ENCODE assay signal across 8 cellular contexts in the genomic region with DNA sequence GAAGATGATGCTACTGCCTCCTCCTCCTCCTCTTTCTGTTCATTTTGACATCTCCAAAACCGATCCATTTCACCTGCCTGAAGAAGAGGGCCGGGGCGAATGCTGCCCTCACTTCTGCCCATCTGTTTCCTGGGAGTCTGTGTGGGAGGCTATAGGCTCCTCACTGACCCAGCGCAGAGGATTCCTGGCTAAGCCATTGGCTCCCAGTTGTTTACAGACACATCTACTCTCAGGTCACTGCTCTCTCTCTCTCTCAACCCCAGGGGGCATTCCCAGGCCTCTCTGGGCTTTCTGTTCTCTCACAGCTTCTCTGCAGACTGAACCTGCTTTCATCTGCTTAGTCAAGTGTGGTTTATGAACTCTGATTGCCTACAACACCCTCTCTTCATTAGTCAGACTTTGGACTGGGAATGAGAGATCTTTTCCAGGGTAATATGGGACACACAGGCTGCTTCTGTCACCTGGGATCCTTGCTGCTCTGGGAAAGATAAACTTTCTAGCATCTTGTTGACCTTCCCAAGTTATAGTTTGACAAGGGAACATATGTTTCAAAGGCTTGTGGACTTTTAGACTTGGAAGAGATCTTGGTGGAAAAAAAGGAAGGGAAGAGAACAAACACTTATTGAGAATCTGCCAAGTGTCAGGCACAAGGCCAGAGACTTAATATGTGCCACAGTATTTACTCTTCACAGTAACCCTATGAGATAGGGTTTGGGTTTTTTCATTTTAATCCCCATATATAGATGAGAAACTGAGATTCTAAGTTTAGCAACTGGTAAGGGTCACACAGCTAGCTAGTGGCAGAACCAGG. TPM values are rescaled to one million over a fixed set of nuclear protein-coding genes. Genes with fewer than 3 reads are reported as not detected.
A peak's percentile ranks its signal among the peaks of the same experiment; 100 is the strongest.
DNase-seq lines count a peak whose midpoint lies in the region; ATAC-seq, FAIRE-seq and TF ChIP-seq lines count a peak whose summit lies in the region.

No MANE protein-coding gene starts in this region.

- H2AFZ ChIP-seq in KMS-11 (ENCODE audit: low read depth) (peak overlapping the region; percentile 2; the same call in 1 of the 2 replicates), smooth muscle cell (ENCODE audit: low read depth) (no peak overlapping the region)

- TF ChIP-seq CTCF in KMS-11 (conservative IDR thresholded peaks at IDR 0.05; ENCODE audit: low read depth, low read length) (no peak), fibroblast of mammary gland (conservative IDR thresholded peaks at IDR 0.05; ENCODE audit: control insufficient read depth, insufficient read depth, low read depth, low read length) (no peak), smooth muscle cell (IDR thresholded peaks at IDR 0.05; ENCODE audit: borderline replicate concordance, insufficient read depth, poor library complexity, severe bottlenecking) (no peak)

- H3K27ac ChIP-seq in KMS-11: peak overlapping the region; percentile 12
- peak overlapping the region; percentile 77 for H3K27ac ChIP-seq in smooth muscle cell (ENCODE audit: low read depth)

- H4K20me1 ChIP-seq in KMS-11 (ENCODE audit: insufficient read depth) (no peaks in the 10 kb centered on the region), smooth muscle cell (ENCODE audit: low read depth) (no peaks in the 10 kb centered on the region)

- H3K9ac ChIP-seq in KMS-11 (no peak overlapping the region), smooth muscle cell (ENCODE audit: low read depth) (no peak overlapping the region)

- FAIRE-seq in GM12891 (lab: Jason Lieb, UNC): no peak

- H3K27me3 ChIP-seq in KMS-11 (ENCODE audit: insufficient read depth, low read depth) (no peaks in the 10 kb centered on the region), smooth muscle cell (ENCODE audit: low read depth) (no peaks in the 10 kb centered on the region)

- 56% methylated on average over 4 of the region's 4 CpGs for WGBS in smooth muscle cell (ENCODE audit: low lambda C conversion rate)

- H3K4me2 ChIP-seq in KMS-11: peak overlapping the region; percentile 27; the same call in 1 of the 2 replicates
- H3K4me2 ChIP-seq in smooth muscle cell: no peak overlapping the region

- ATAC-seq in GM21737 (IDR thresholded peaks at IDR 0.05; ENCODE audit: unreplicated experiment): peak; percentile 57

- TF ChIP-seq POLR2A in GM12891 (IDR thresholded peaks at IDR 0.05; ENCODE audit: low read depth, low read length): peak; percentile 42

- DNase-seq in GM12891 (ENCODE audit: insufficient read length, low spot score) (no peak), fibroblast of mammary gland (ENCODE audit: low read depth) (peak; percentile 88), smooth muscle cell (lab: John Stamatoyannopoulos, UW; ENCODE audit: unreplicated experiment) (no peak), NOMO-1 treated with dmso at 0.1 percent for 144 hours (lab: John Stamatoyannopoulos, UW; ENCODE audit: unreplicated experiment) (no peak), AML-193 (lab: John Stamatoyannopoulos, UW) (no peak)
- peak; percentile 51 to 53 for DNase-seq in activated CD4-positive, alpha-beta T cell treated with anti-CD3 and anti-CD28 coated beads, Interleukin-2, amount 50 U/mL, for 4 hours

- no peaks in the 10 kb centered on the region for H3K9me3 ChIP-seq in smooth muscle cell (replicated peaks; ENCODE audit: low read depth)

- H3F3A ChIP-seq in smooth muscle cell (ENCODE audit: low read depth): peaks cover 9% of the 10 kb centered on the region

- H3K79me2 ChIP-seq in KMS-11 (ENCODE audit: insufficient read depth, low read depth) (no peaks in the 10 kb centered on the region), smooth muscle cell (ENCODE audit: low read depth) (no peaks in the 10 kb centered on the region)

- H3K4me3 ChIP-seq in KMS-11 (IDR thresholded peaks at IDR 0.05; ENCODE audit: insufficient read depth, low read depth, low read length): no peak overlapping the region
- H3K4me3 ChIP-seq in fibroblast of mammary gland (ENCODE audit: control insufficient read depth, low read depth, low read length): no peak overlapping the region
- H3K4me3 ChIP-seq in smooth muscle cell: no peak overlapping the region

- H3K36me3 ChIP-seq in KMS-11 (ENCODE audit: insufficient read depth): no peaks in the 10 kb centered on the region
- no peaks in the 10 kb centered on the region for H3K36me3 ChIP-seq in smooth muscle cell (ENCODE audit: low read depth)

- H3K4me1 ChIP-seq in KMS-11 (ENCODE audit: low read depth, poor library complexity, severe bottlenecking) (peaks cover 33% of the 10 kb centered on the region), smooth muscle cell (ENCODE audit: low read depth) (peaks cover 5% of the 10 kb centered on the region)

TF ChIP-seq in GM12891, 5 proteins besides CTCF, POLR2A, EP300 and RAD21:
- TF ChIP-seq POLR2AphosphoS5 (IDR thresholded peaks at IDR 0.05; ENCODE audit: low read depth, low read length) (no peak), TAF1 (IDR thresholded peaks at IDR 0.05; ENCODE audit: low read depth, low read length) (peak; percentile 56; the same call in 1 of the 2 replicates)

RNA-seq across cellular contexts. Expression of gene USP3, which starts 30.2 kb away (rescaled TPM):
- polyA plus RNA-seq in GM12891 (2012; ENCODE audit: low read depth, missing spikeins): 21.5 TPM
- total RNA-seq in smooth muscle cell: 25.5 and 26.2 TPM in 2 replicates
- 17.1 and 18.8 TPM in 2 replicates for polyA plus RNA-seq in smooth muscle cell

Comparison
In these comparisons a context has a peak if more than half of its experiments do, and no peak if none do; other contexts are left out.
1. DNase-seq: peak in activated CD4-positive, alpha-beta T cell treated with anti-CD3 and anti-CD28 coated beads, Interleukin-2, amount 50 U/mL, for 4 hours (2 of 2) and fibroblast of mammary gland (single experiment); none in GM12891 (single experiment), smooth muscle cell (single experiment), NOMO-1 treated with dmso at 0.1 percent for 144 hours (single experiment) and AML-193 (0 of 2).